In genomic region chr6:84773133-84773430, GRCh38 we compare ENCODE assay signal across 3 cellular contexts.
A peak's percentile ranks its signal among the peaks of the same experiment; 100 is the strongest.
TF ChIP-seq lines count a peak whose summit lies in the region.

No MANE protein-coding gene starts in this region.

TF ChIP-seq in liver, 16 proteins besides CTCF, POLR2A, EP300 and RAD21:
- TF ChIP-seq FOXA1 (IDR thresholded peaks at IDR 0.05) (no peak), EGR1 (IDR thresholded peaks at IDR 0.05; ENCODE audit: low read depth in 2 of 2) (no peak), GABPA (IDR thresholded peaks at IDR 0.05 in 1 of 2, conservative IDR thresholded peaks at IDR 0.05 in 1 of 2) (no peak), SP1 (IDR thresholded peaks at IDR 0.05) (no peak), ZBTB33 (IDR thresholded peaks at IDR 0.05) (no peak), FOXA2 (IDR thresholded peaks at IDR 0.05) (no peak)

TF ChIP-seq in HepG2, 621 proteins besides CTCF, POLR2A, EP300 and RAD21:
- TF ChIP-seq FOXA3 (CRISPR knock-in tag; IDR thresholded peaks at IDR 0.05) (no peak), ZSCAN20 (CRISPR knock-in tag; IDR thresholded peaks at IDR 0.05; ENCODE audit: borderline replicate concordance) (no peak), SSRP1 (CRISPR knock-in tag; IDR thresholded peaks at IDR 0.05) (no peak), ZSCAN21 (CRISPR knock-in tag; IDR thresholded peaks at IDR 0.05; ENCODE audit: borderline replicate concordance) (no peak), CSRNP2 (CRISPR knock-in tag; conservative IDR thresholded peaks at IDR 0.05; ENCODE audit: low read depth) (no peak), ZNF800 (CRISPR knock-in tag; IDR thresholded peaks at IDR 0.05) (no peak)

TF ChIP-seq in H1, 55 proteins besides CTCF, POLR2A, EP300 and RAD21:
- TF ChIP-seq SUZ12 (IDR thresholded peaks at IDR 0.05; ENCODE audit: low read length) (peak; percentile 49), EZH2 (IDR thresholded peaks at IDR 0.05; ENCODE audit: low read depth, low read length, severe bottlenecking) (peak; percentile 80), CBX5 (IDR thresholded peaks at IDR 0.05; ENCODE audit: low read depth, low read length) (no peak), CTBP2 (IDR thresholded peaks at IDR 0.05; ENCODE audit: borderline replicate concordance, insufficient read depth, insufficient read length, low read length) (peak; percentile 83), NRF1 (IDR thresholded peaks at IDR 0.05; ENCODE audit: low read depth, low read length) (no peak)
